ENCODE assay signal across 1 cellular context in genomic region chr1:26169669-26170471, GRCh38.
TF ChIP-seq lines count a peak whose summit lies in the region.

ZNF593 (plus strand) TSS chr1:26169908; CDS start chr1:26169984, 76 bp downstream.

TF ChIP-seq in K562, 482 proteins besides CTCF, POLR2A, EP300 and RAD21 (continued from another document and continues in another):
- TF ChIP-seq E2F5 (CRISPR knock-in tag; IDR thresholded peaks at IDR 0.05) (peak; percentile 92; the same call in 1 of the 2 replicates), BRD9 (IDR thresholded peaks at IDR 0.05; ENCODE audit: low read depth, partially characterized antibody) (no peak), NCOA6 (IDR thresholded peaks at IDR 0.05) (no peak), SIN3B (IDR thresholded peaks at IDR 0.05; ENCODE audit: low read depth) (peak; percentile 92), POLR2H (tag; IDR thresholded peaks at IDR 0.05; ENCODE audit: low read depth) (no peak), ZNF830 (CRISPR knock-in tag; IDR thresholded peaks at IDR 0.05) (0 out of 2 replicates have a peak, but pooled peaks have one; percentile 11), ATF4 (CRISPR knock-in tag; IDR thresholded peaks at IDR 0.05) (no peak; the same call in 1 of the 2 replicates), ZNF263 (CRISPR knock-in tag; IDR thresholded peaks at IDR 0.05; ENCODE audit: borderline replicate concordance) (peak; percentile 98), CHD4 (IDR thresholded peaks at IDR 0.05; ENCODE audit: insufficient read depth, insufficient replicate concordance, low read depth, low read length, poor library complexity, severe bottlenecking) (peak; percentile 69), ZFP1 (CRISPR knock-in tag; IDR thresholded peaks at IDR 0.05) (no peak), ZNF121 (CRISPR knock-in tag; conservative IDR thresholded peaks at IDR 0.05) (0 out of 2 replicates have a peak, but pooled peaks have one; percentile 23), SLC30A9 (CRISPR knock-in tag; IDR thresholded peaks at IDR 0.05) (no peak), ZBTB9 (CRISPR knock-in tag; IDR thresholded peaks at IDR 0.05) (peak; percentile 89; the same call in 1 of the 2 replicates), CGGBP1 (CRISPR knock-in tag; IDR thresholded peaks at IDR 0.05) (no peak), SNRNP70 (optimal IDR thresholded peaks at IDR 0.05; ENCODE audit: low read depth, low read length) (no peak), ZNF639 (CRISPR knock-in tag; conservative IDR thresholded peaks at IDR 0.05 in 1 of 2, IDR thresholded peaks at IDR 0.05 in 1 of 2) (peak in 1 of 2 experiments; percentile 71; a peak in 1 of 4 replicates), HDAC2 (IDR thresholded peaks at IDR 0.05) (peak; percentile 96), TOE1 (IDR thresholded peaks at IDR 0.05; ENCODE audit: borderline replicate concordance) (no peak; the same call in 1 of the 2 replicates), TOE1 (CRISPR knock-in tag; IDR thresholded peaks at IDR 0.05; ENCODE audit: borderline replicate concordance, low read depth) (0 out of 2 replicates have a peak, but pooled peaks have one; percentile 50), ZNF224 (CRISPR knock-in tag; IDR thresholded peaks at IDR 0.05) (0 out of 2 replicates have a peak, but pooled peaks have one; percentile 59), ZNF57 (CRISPR knock-in tag; IDR thresholded peaks at IDR 0.05) (0 out of 2 replicates have a peak, but pooled peaks have one; percentile 34), ZNF584 (CRISPR knock-in tag; IDR thresholded peaks at IDR 0.05; ENCODE audit: low read depth) (no peak), ZKSCAN3 (CRISPR knock-in tag; IDR thresholded peaks at IDR 0.05) (no peak), RBBP5 (IDR thresholded peaks at IDR 0.05; ENCODE audit: borderline replicate concordance, insufficient read depth, low read length, poor library complexity, severe bottlenecking) (peak; percentile 91), KDM5B (IDR thresholded peaks at IDR 0.05; ENCODE audit: insufficient replicate concordance, low read depth, low read length) (peak; percentile 82), CXXC5 (CRISPR knock-in tag; IDR thresholded peaks at IDR 0.05) (peak; percentile 94), ZBTB33 (CRISPR knock-in tag; IDR thresholded peaks at IDR 0.05) (peak; percentile 86), PHF21A (IDR thresholded peaks at IDR 0.05; ENCODE audit: borderline replicate concordance, low read depth) (peak; percentile 7; the same call in 1 of the 2 replicates), NCOR1 (IDR thresholded peaks at IDR 0.05) (no peak; the same call in 1 of the 2 replicates), FOXP4 (CRISPR knock-in tag; IDR thresholded peaks at IDR 0.05; ENCODE audit: borderline replicate concordance) (peak; percentile 86; the same call in 1 of the 2 replicates), ZNF592 (IDR thresholded peaks at IDR 0.05) (peak; percentile 63), RFX1 (IDR thresholded peaks at IDR 0.05) (no peak), ZC3H11A (IDR thresholded peaks at IDR 0.05; ENCODE audit: low read depth, low read length) (peak; percentile 88), BHLHE40 (IDR thresholded peaks at IDR 0.05; ENCODE audit: low read length) (peak; percentile 85), ZNF431 (CRISPR knock-in tag; IDR thresholded peaks at IDR 0.05) (peak; percentile 16; the same call in 1 of the 2 replicates), ZBTB11 (CRISPR knock-in tag; IDR thresholded peaks at IDR 0.05) (peak in 2 of 3 experiments; percentile 72 to 95; a peak in 4 of 6 replicates), E2F1 (CRISPR knock-in tag; IDR thresholded peaks at IDR 0.05) (peak; percentile 83), FOXK1 (CRISPR knock-in tag; IDR thresholded peaks at IDR 0.05; ENCODE audit: borderline replicate concordance) (peak; percentile 90; the same call in 1 of the 2 replicates), KLF16 (IDR thresholded peaks at IDR 0.05) (peak; percentile 59), ILF3 (IDR thresholded peaks at IDR 0.05; ENCODE audit: borderline replicate concordance) (no peak), DEAF1 (CRISPR knock-in tag; IDR thresholded peaks at IDR 0.05) (peak; percentile 39; the same call in 1 of the 2 replicates)
